1 cellular context compared by ENCODE assay signal in the genomic region with DNA sequence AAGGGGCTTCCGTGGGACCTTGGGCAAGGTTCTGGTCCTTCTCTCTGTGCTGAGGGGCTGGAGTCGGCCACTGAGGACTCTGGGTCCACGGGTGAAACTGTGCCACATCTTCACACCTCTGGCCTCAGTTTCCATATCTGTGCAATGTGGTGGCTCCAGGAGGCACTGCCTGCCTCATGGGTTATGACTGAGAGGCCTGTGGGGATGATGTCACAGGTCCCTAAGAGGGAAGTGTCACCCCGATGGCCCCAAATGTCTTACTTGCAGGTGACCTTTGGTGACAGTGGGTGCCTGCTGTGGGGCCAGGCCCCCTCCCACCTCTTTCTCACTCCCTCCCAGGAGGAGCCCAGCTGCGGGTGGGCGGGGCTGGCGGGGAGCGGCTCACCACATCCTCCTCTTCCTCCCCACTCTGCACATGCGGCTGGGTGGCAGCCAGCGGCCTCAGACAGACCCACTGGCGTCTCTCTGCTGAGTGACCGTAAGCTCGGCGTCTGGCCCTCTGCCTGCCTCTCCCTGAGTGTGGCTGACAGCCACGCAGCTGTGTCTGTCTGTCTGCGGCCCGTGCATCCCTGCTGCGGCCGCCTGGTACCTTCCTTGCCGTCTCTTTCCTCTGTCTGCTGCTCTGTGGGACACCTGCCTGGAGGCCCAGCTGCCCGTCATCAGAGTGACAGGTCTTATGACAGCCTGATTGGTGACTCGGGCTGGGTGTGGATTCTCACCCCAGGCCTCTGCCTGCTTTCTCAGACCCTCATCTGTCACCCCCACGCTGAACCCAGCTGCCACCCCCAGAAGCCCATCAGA.
TF ChIP-seq lines count a peak whose summit lies in the region.

A gene (plus strand): TSS at position 407 of the 801 bp plus-strand sequence. CDS start 27,898 bp downstream, outside the sequence.

TF ChIP-seq in GM12878, 131 proteins besides CTCF, POLR2A, EP300 and RAD21 (continued from another document and continues in another):
- TF ChIP-seq CHD2 (IDR thresholded peaks at IDR 0.05; ENCODE audit: borderline replicate concordance, low read depth, low read length) (peak; percentile 58; the same call in 1 of the 2 replicates), SMAD5 (IDR thresholded peaks at IDR 0.05; ENCODE audit: low read depth) (peak; percentile 84), RB1 (IDR thresholded peaks at IDR 0.05; ENCODE audit: borderline replicate concordance) (no peak), TCF7 (IDR thresholded peaks at IDR 0.05; ENCODE audit: borderline replicate concordance) (no peak), NFIC (IDR thresholded peaks at IDR 0.05; ENCODE audit: low read depth, low read length) (no peak), DPF2 (IDR thresholded peaks at IDR 0.05) (peak; percentile 89), GATAD2B (conservative IDR thresholded peaks at IDR 0.05; ENCODE audit: low read depth) (peak; percentile 82), ZNF217 (IDR thresholded peaks at IDR 0.05) (peak; percentile 84), POLR2AphosphoS5 (IDR thresholded peaks at IDR 0.05; ENCODE audit: low read length) (peak; percentile 96), FOS (IDR thresholded peaks at IDR 0.05; ENCODE audit: borderline replicate concordance, extremely low read depth, insufficient read length) (no peak), ZBED1 (IDR thresholded peaks at IDR 0.05; ENCODE audit: borderline replicate concordance) (peak; percentile 19; the same call in 1 of the 2 replicates), ZNF24 (IDR thresholded peaks at IDR 0.05) (peak; percentile 11; the same call in 1 of the 2 replicates), JUNB (IDR thresholded peaks at IDR 0.05) (peak; percentile 48; the same call in 1 of the 2 replicates), CREM (IDR thresholded peaks at IDR 0.05; ENCODE audit: low read depth) (peak; percentile 90), SREBF2 (IDR thresholded peaks at IDR 0.05; ENCODE audit: low read length) (no peak), NBN (IDR thresholded peaks at IDR 0.05) (peak; percentile 97; the same call in 1 of the 2 replicates), POLR2AphosphoS2 (IDR thresholded peaks at IDR 0.05; ENCODE audit: low read depth, low read length) (peak; percentile 95), HDGF (IDR thresholded peaks at IDR 0.05) (peak; percentile 91), SREBF1 (IDR thresholded peaks at IDR 0.05; ENCODE audit: low read length) (no peak), PAX5 (IDR thresholded peaks at IDR 0.05; ENCODE audit: borderline replicate concordance, low read depth, low read length) (peak; percentile 52; the same call in 1 of the 2 replicates), BACH1 (IDR thresholded peaks at IDR 0.05; ENCODE audit: borderline replicate concordance) (peak; percentile 80), NR2C2 (IDR thresholded peaks at IDR 0.05; ENCODE audit: borderline replicate concordance, control insufficient read depth, insufficient read length, low read depth) (no peak), STAT3 (IDR thresholded peaks at IDR 0.05; ENCODE audit: low read depth, low read length) (no peak), BMI1 (IDR thresholded peaks at IDR 0.05; ENCODE audit: borderline replicate concordance) (no peak), STAT1 (conservative IDR thresholded peaks at IDR 0.05) (0 out of 2 replicates have a peak, but pooled peaks have one; percentile 60), RUNX3 (IDR thresholded peaks at IDR 0.05; ENCODE audit: low read length) (no peak), NRF1 (conservative IDR thresholded peaks at IDR 0.05; ENCODE audit: low read depth, low read length) (no peak), BCL11A (IDR thresholded peaks at IDR 0.05; ENCODE audit: low read depth, low read length) (no peak), ETV6 (conservative IDR thresholded peaks at IDR 0.05 in 1 of 2, IDR thresholded peaks at IDR 0.05 in 1 of 2; ENCODE audit: borderline replicate concordance in 1 of 2, low read depth in 1 of 2) (peak in 1 of 2 experiments; percentile 67; a peak in 2 of 4 replicates)
- TF ChIP-seq, protein P1, sequence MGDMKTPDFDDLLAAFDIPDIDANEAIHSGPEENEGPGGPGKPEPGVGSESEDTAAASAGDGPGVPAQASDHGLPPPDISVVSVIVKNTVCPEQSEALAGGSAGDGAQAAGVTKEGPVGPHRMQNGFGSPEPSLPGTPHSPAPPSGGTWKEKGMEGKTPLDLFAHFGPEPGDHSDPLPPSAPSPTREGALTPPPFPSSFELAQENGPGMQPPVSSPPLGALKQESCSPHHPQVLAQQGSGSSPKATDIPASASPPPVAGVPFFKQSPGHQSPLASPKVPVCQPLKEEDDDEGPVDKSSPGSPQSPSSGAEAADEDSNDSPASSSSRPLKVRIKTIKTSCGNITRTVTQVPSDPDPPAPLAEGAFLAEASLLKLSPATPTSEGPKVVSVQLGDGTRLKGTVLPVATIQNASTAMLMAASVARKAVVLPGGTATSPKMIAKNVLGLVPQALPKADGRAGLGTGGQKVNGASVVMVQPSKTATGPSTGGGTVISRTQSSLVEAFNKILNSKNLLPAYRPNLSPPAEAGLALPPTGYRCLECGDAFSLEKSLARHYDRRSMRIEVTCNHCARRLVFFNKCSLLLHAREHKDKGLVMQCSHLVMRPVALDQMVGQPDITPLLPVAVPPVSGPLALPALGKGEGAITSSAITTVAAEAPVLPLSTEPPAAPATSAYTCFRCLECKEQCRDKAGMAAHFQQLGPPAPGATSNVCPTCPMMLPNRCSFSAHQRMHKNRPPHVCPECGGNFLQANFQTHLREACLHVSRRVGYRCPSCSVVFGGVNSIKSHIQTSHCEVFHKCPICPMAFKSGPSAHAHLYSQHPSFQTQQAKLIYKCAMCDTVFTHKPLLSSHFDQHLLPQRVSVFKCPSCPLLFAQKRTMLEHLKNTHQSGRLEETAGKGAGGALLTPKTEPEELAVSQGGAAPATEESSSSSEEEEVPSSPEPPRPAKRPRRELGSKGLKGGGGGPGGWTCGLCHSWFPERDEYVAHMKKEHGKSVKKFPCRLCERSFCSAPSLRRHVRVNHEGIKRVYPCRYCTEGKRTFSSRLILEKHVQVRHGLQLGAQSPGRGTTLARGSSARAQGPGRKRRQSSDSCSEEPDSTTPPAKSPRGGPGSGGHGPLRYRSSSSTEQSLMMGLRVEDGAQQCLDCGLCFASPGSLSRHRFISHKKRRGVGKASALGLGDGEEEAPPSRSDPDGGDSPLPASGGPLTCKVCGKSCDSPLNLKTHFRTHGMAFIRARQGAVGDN (IDR thresholded peaks at IDR 0.05): peak; percentile 86
- TF ChIP-seq, protein P2, sequence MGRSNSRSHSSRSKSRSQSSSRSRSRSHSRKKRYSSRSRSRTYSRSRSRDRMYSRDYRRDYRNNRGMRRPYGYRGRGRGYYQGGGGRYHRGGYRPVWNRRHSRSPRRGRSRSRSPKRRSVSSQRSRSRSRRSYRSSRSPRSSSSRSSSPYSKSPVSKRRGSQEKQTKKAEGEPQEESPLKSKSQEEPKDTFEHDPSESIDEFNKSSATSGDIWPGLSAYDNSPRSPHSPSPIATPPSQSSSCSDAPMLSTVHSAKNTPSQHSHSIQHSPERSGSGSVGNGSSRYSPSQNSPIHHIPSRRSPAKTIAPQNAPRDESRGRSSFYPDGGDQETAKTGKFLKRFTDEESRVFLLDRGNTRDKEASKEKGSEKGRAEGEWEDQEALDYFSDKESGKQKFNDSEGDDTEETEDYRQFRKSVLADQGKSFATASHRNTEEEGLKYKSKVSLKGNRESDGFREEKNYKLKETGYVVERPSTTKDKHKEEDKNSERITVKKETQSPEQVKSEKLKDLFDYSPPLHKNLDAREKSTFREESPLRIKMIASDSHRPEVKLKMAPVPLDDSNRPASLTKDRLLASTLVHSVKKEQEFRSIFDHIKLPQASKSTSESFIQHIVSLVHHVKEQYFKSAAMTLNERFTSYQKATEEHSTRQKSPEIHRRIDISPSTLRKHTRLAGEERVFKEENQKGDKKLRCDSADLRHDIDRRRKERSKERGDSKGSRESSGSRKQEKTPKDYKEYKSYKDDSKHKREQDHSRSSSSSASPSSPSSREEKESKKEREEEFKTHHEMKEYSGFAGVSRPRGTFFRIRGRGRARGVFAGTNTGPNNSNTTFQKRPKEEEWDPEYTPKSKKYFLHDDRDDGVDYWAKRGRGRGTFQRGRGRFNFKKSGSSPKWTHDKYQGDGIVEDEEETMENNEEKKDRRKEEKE (IDR thresholded peaks at IDR 0.05): no peak
- TF ChIP-seq, protein P3, sequence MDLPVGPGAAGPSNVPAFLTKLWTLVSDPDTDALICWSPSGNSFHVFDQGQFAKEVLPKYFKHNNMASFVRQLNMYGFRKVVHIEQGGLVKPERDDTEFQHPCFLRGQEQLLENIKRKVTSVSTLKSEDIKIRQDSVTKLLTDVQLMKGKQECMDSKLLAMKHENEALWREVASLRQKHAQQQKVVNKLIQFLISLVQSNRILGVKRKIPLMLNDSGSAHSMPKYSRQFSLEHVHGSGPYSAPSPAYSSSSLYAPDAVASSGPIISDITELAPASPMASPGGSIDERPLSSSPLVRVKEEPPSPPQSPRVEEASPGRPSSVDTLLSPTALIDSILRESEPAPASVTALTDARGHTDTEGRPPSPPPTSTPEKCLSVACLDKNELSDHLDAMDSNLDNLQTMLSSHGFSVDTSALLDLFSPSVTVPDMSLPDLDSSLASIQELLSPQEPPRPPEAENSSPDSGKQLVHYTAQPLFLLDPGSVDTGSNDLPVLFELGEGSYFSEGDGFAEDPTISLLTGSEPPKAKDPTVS (IDR thresholded peaks at IDR 0.05; ENCODE audit: low read depth, low read length): no peak
- TF ChIP-seq, protein P4, sequence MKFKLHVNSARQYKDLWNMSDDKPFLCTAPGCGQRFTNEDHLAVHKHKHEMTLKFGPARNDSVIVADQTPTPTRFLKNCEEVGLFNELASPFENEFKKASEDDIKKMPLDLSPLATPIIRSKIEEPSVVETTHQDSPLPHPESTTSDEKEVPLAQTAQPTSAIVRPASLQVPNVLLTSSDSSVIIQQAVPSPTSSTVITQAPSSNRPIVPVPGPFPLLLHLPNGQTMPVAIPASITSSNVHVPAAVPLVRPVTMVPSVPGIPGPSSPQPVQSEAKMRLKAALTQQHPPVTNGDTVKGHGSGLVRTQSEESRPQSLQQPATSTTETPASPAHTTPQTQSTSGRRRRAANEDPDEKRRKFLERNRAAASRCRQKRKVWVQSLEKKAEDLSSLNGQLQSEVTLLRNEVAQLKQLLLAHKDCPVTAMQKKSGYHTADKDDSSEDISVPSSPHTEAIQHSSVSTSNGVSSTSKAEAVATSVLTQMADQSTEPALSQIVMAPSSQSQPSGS (IDR thresholded peaks at IDR 0.05; ENCODE audit: low read length): no peak
- TF ChIP-seq, protein P5, sequence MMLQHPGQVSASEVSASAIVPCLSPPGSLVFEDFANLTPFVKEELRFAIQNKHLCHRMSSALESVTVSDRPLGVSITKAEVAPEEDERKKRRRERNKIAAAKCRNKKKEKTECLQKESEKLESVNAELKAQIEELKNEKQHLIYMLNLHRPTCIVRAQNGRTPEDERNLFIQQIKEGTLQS (IDR thresholded peaks at IDR 0.05; ENCODE audit: borderline replicate concordance, extremely low read depth, low read depth, low read length): no peak
- TF ChIP-seq, protein P6, sequence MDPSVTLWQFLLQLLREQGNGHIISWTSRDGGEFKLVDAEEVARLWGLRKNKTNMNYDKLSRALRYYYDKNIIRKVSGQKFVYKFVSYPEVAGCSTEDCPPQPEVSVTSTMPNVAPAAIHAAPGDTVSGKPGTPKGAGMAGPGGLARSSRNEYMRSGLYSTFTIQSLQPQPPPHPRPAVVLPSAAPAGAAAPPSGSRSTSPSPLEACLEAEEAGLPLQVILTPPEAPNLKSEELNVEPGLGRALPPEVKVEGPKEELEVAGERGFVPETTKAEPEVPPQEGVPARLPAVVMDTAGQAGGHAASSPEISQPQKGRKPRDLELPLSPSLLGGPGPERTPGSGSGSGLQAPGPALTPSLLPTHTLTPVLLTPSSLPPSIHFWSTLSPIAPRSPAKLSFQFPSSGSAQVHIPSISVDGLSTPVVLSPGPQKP (IDR thresholded peaks at IDR 0.05; ENCODE audit: low read depth, low read length): no peak
- TF ChIP-seq, protein P7, sequence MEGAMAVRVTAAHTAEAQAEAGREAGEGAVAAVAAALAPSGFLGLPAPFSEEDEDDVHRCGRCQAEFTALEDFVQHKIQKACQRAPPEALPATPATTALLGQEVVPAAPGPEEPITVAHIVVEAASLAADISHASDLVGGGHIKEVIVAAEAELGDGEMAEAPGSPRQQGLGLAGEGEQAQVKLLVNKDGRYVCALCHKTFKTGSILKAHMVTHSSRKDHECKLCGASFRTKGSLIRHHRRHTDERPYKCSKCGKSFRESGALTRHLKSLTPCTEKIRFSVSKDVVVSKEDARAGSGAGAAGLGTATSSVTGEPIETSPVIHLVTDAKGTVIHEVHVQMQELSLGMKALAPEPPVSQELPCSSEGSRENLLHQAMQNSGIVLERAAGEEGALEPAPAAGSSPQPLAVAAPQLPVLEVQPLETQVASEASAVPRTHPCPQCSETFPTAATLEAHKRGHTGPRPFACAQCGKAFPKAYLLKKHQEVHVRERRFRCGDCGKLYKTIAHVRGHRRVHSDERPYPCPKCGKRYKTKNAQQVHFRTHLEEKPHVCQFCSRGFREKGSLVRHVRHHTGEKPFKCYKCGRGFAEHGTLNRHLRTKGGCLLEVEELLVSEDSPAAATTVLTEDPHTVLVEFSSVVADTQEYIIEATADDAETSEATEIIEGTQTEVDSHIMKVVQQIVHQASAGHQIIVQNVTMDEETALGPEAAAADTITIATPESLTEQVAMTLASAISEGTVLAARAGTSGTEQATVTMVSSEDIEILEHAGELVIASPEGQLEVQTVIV (IDR thresholded peaks at IDR 0.05; ENCODE audit: borderline replicate concordance, partially characterized antibody): no peak
- TF ChIP-seq, protein P8, sequence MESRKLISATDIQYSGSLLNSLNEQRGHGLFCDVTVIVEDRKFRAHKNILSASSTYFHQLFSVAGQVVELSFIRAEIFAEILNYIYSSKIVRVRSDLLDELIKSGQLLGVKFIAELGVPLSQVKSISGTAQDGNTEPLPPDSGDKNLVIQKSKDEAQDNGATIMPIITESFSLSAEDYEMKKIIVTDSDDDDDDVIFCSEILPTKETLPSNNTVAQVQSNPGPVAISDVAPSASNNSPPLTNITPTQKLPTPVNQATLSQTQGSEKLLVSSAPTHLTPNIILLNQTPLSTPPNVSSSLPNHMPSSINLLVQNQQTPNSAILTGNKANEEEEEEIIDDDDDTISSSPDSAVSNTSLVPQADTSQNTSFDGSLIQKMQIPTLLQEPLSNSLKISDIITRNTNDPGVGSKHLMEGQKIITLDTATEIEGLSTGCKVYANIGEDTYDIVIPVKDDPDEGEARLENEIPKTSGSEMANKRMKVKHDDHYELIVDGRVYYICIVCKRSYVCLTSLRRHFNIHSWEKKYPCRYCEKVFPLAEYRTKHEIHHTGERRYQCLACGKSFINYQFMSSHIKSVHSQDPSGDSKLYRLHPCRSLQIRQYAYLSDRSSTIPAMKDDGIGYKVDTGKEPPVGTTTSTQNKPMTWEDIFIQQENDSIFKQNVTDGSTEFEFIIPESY (IDR thresholded peaks at IDR 0.05): no peak
- TF ChIP-seq, protein P9, sequence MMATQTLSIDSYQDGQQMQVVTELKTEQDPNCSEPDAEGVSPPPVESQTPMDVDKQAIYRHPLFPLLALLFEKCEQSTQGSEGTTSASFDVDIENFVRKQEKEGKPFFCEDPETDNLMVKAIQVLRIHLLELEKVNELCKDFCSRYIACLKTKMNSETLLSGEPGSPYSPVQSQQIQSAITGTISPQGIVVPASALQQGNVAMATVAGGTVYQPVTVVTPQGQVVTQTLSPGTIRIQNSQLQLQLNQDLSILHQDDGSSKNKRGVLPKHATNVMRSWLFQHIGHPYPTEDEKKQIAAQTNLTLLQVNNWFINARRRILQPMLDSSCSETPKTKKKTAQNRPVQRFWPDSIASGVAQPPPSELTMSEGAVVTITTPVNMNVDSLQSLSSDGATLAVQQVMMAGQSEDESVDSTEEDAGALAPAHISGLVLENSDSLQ (IDR thresholded peaks at IDR 0.05): peak; percentile 98
